2 cellular contexts compared by ENCODE assay signal in the genomic region with DNA sequence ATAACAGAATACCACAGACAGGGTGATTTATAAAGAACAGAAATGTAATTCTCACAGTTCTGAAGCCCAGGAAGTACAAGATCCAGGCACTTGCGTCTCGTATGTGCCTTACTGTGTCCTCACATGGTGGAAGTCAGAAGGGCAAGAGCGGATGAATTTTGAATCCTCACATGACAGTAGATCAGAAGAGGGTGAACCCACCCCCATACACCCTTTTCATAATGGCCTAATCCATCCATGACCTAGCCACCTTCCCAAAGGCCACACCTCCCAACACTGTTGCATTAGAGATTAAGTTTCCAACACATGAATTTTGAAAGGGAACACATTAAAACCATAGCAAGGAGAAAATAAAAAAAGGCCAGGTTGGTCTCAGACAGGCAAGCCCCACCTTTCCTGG.
A peak's percentile ranks its signal among the peaks of the same experiment; 100 is the strongest.
TF ChIP-seq lines count a peak whose summit lies in the region.

No MANE protein-coding gene starts in this region.

TF ChIP-seq in HEK293, 187 proteins besides CTCF, POLR2A, EP300 and RAD21:
- TF ChIP-seq, protein P1, sequence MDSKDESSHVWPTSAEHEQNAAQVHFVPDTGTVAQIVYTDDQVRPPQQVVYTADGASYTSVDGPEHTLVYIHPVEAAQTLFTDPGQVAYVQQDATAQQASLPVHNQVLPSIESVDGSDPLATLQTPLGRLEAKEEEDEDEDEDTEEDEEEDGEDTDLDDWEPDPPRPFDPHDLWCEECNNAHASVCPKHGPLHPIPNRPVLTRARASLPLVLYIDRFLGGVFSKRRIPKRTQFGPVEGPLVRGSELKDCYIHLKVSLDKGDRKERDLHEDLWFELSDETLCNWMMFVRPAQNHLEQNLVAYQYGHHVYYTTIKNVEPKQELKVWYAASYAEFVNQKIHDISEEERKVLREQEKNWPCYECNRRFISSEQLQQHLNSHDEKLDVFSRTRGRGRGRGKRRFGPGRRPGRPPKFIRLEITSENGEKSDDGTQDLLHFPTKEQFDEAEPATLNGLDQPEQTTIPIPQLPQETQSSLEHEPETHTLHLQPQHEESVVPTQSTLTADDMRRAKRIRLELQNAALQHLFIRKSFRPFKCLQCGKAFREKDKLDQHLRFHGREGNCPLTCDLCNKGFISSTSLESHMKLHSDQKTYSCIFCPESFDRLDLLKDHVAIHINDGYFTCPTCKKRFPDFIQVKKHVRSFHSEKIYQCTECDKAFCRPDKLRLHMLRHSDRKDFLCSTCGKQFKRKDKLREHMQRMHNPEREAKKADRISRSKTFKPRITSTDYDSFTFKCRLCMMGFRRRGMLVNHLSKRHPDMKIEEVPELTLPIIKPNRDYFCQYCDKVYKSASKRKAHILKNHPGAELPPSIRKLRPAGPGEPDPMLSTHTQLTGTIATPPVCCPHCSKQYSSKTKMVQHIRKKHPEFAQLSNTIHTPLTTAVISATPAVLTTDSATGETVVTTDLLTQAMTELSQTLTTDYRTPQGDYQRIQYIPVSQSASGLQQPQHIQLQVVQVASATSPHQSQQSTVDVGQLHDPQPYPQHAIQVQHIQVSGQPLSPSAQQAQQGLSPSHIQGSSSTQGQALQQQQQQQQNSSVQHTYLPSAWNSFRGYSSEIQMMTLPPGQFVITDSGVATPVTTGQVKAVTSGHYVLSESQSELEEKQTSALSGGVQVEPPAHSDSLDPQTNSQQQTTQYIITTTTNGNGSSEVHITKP (tag by site-specific recombination; IDR thresholded peaks at IDR 0.05), result peak; percentile 32; the same call in 1 of the 2 replicates
- TF ChIP-seq ZNF404 (tag by site-specific recombination; IDR thresholded peaks at IDR 0.05), result no peak

TF ChIP-seq in K562, 482 proteins besides CTCF, POLR2A, EP300 and RAD21 (continued from another document):
- TF ChIP-seq TSHZ1 (CRISPR knock-in tag; IDR thresholded peaks at IDR 0.05), result no peak
- TF ChIP-seq, protein P1 (IDR thresholded peaks at IDR 0.05; ENCODE audit: partially characterized antibody), result peak; percentile 91
- TF ChIP-seq BCOR (IDR thresholded peaks at IDR 0.05), result no peak
- TF ChIP-seq FOXK2 (conservative IDR thresholded peaks at IDR 0.05 in 1 of 2, IDR thresholded peaks at IDR 0.05 in 1 of 2; ENCODE audit: low read depth in 2 of 2), result 0 out of 4 replicates have a peak, but pooled peaks of 1 of the 2 experiments have one; percentile 20
- TF ChIP-seq SMAD4 (CRISPR knock-in tag; conservative IDR thresholded peaks at IDR 0.05), result no peak
- no peak for TF ChIP-seq ZEB2 (IDR thresholded peaks at IDR 0.05)
TF ChIP-seq in K562: peak in this region for 2.
